Comparison of ENCODE assay signal across 1 cellular context in genomic region chr21:14583629-14584251, GRCh38.
TF ChIP-seq lines count a peak whose summit lies in the region.

No MANE protein-coding gene starts in this region.

TF ChIP-seq in K562, 482 proteins besides CTCF, POLR2A, EP300 and RAD21:
- TF ChIP-seq FOSL1 (tag; conservative IDR thresholded peaks at IDR 0.05): peak; percentile 41; the same call in 1 of the 2 replicates
- no peak for TF ChIP-seq NR2C2 (CRISPR knock-in tag; IDR thresholded peaks at IDR 0.05)
- peak; percentile 34; the same call in 1 of the 2 replicates for TF ChIP-seq NR2C2 (tag; IDR thresholded peaks at IDR 0.05)
- 0 out of 2 replicates have a peak, but pooled peaks have one; percentile 19 for TF ChIP-seq JUND (IDR thresholded peaks at IDR 0.05; ENCODE audit: borderline replicate concordance, low read depth, low read length)
- TF ChIP-seq JUND (tag; IDR thresholded peaks at IDR 0.05; ENCODE audit: borderline replicate concordance, low read depth, low read length): peak; percentile 15; the same call in 1 of the 3 replicates
- 0 out of 4 replicates have a peak, but pooled peaks of 1 of the 2 experiments have one; percentile 4 for TF ChIP-seq MLLT1 (IDR thresholded peaks at IDR 0.05)
- TF ChIP-seq, protein P1, sequence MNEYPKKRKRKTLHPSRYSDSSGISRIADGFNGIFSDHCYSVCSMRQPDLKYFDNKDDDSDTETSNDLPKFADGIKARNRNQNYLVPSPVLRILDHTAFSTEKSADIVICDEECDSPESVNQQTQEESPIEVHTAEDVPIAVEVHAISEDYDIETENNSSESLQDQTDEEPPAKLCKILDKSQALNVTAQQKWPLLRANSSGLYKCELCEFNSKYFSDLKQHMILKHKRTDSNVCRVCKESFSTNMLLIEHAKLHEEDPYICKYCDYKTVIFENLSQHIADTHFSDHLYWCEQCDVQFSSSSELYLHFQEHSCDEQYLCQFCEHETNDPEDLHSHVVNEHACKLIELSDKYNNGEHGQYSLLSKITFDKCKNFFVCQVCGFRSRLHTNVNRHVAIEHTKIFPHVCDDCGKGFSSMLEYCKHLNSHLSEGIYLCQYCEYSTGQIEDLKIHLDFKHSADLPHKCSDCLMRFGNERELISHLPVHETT (CRISPR knock-in tag; conservative IDR thresholded peaks at IDR 0.05 in 1 of 2, IDR thresholded peaks at IDR 0.05 in 1 of 2): peak in 1 of 2 experiments; percentile 57; a peak in 1 of 4 replicates
- 0 out of 2 replicates have a peak, but pooled peaks have one; percentile 16 for TF ChIP-seq SMAD4 (CRISPR knock-in tag; conservative IDR thresholded peaks at IDR 0.05)
- TF ChIP-seq, protein P2, sequence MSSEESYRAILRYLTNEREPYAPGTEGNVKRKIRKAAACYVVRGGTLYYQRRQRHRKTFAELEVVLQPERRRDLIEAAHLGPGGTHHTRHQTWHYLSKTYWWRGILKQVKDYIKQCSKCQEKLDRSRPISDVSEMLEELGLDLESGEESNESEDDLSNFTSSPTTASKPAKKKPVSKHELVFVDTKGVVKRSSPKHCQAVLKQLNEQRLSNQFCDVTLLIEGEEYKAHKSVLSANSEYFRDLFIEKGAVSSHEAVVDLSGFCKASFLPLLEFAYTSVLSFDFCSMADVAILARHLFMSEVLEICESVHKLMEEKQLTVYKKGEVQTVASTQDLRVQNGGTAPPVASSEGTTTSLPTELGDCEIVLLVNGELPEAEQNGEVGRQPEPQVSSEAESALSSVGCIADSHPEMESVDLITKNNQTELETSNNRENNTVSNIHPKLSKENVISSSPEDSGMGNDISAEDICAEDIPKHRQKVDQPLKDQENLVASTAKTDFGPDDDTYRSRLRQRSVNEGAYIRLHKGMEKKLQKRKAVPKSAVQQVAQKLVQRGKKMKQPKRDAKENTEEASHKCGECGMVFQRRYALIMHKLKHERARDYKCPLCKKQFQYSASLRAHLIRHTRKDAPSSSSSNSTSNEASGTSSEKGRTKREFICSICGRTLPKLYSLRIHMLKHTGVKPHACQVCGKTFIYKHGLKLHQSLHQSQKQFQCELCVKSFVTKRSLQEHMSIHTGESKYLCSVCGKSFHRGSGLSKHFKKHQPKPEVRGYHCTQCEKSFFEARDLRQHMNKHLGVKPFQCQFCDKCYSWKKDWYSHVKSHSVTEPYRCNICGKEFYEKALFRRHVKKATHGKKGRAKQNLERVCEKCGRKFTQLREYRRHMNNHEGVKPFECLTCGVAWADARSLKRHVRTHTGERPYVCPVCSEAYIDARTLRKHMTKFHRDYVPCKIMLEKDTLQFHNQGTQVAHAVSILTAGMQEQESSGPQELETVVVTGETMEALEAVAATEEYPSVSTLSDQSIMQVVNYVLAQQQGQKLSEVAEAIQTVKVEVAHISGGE (CRISPR knock-in tag; IDR thresholded peaks at IDR 0.05): peak in 1 of 3 experiments; percentile 30; a peak in 1 of 6 replicates
- TF ChIP-seq TBP (optimal IDR thresholded peaks at IDR 0.05; ENCODE audit: low read depth, low read length): peak; percentile 5
- TF ChIP-seq ZNF174 (CRISPR knock-in tag; IDR thresholded peaks at IDR 0.05): no peak
- TF ChIP-seq NFRKB (IDR thresholded peaks at IDR 0.05; ENCODE audit: low read depth): 0 out of 2 replicates have a peak, but pooled peaks have one; percentile 72
- TF ChIP-seq GTF2E2 (tag; IDR thresholded peaks at IDR 0.05): peak; percentile 78
- 0 out of 4 replicates have a peak, but pooled peaks of 1 of the 2 experiments have one; percentile 6 for TF ChIP-seq TBL1XR1 (IDR thresholded peaks at IDR 0.05; ENCODE audit: low read length in 2 of 2)
- no peak for TF ChIP-seq RBBP5 (IDR thresholded peaks at IDR 0.05; ENCODE audit: borderline replicate concordance, insufficient read depth, low read length, poor library complexity, severe bottlenecking)
- TF ChIP-seq CHD4 (IDR thresholded peaks at IDR 0.05; ENCODE audit: insufficient read depth, insufficient replicate concordance, low read depth, low read length, poor library complexity, severe bottlenecking): no peak
- peak; percentile 48 for TF ChIP-seq ZFX (CRISPR knock-in tag; IDR thresholded peaks at IDR 0.05)
- TF ChIP-seq, protein P3, sequence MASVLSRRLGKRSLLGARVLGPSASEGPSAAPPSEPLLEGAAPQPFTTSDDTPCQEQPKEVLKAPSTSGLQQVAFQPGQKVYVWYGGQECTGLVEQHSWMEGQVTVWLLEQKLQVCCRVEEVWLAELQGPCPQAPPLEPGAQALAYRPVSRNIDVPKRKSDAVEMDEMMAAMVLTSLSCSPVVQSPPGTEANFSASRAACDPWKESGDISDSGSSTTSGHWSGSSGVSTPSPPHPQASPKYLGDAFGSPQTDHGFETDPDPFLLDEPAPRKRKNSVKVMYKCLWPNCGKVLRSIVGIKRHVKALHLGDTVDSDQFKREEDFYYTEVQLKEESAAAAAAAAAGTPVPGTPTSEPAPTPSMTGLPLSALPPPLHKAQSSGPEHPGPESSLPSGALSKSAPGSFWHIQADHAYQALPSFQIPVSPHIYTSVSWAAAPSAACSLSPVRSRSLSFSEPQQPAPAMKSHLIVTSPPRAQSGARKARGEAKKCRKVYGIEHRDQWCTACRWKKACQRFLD (CRISPR knock-in tag; IDR thresholded peaks at IDR 0.05): no peak
